Comparison of ENCODE assay signal across 8 cellular contexts in genomic region chr2:10331033-10331701, GRCh38. TPM values are rescaled to one million over a fixed set of nuclear protein-coding genes. Genes with fewer than 3 reads are reported as not detected.
DNase-seq lines count a peak whose midpoint lies in the region; ATAC-seq and TF ChIP-seq lines count a peak whose summit lies in the region.

No MANE protein-coding gene starts in this region.

- H3K27me3 ChIP-seq in mononuclear cell (ENCODE audit: insufficient read depth, low read length) (no peaks in the 10 kb centered on the region), prostate gland (replicated peaks; ENCODE audit: insufficient read depth) (no peaks in the 10 kb centered on the region)

- intact Hi-C loops in prostate gland (cut with DNase I), result no loop called here

- DNase-seq in T-helper 2 cell treated with Interferon-gamma antibody and Interleukin-4, amounts not matched to agents 5 μg/mL and 100 μg/mL, for 36 hours (ENCODE audit: low spot score), result peak; percentile 83
- DNase-seq in amniotic epithelial cell (ENCODE audit: low read depth) (peak; percentile 21), prostate gland (ENCODE audit: low spot score) (no peak), NCI-H526 (lab: John Stamatoyannopoulos, UW) (no peak)
- DNase-seq in stimulated activated naive B cell treated with anti-CD40 and anti-IgM and Interleukin-4, amounts not matched to agents 10 μg/mL and 1 μg/mL and 100 μg/mL, for 72 hours, result peak; percentile 24

- peaks cover 67% of the 10 kb centered on the region for H3K4me1 Mint-ChIP-seq in T-helper 2 cell treated with Interferon-gamma antibody and Interleukin-4, amounts not matched to agents 5 μg/mL and 100 μg/mL, for 36 hours (ENCODE audit: low read depth)
- H3K4me1 Mint-ChIP-seq in stimulated activated naive B cell treated with anti-CD40 and anti-IgM and Interleukin-4, amounts not matched to agents 10 μg/mL and 1 μg/mL and 100 μg/mL, for 72 hours, result peaks cover 66 to 74% of the 10 kb centered on the region in 2 donors

- H3K4me3 Mint-ChIP-seq in T-helper 2 cell treated with Interferon-gamma antibody and Interleukin-4, amounts not matched to agents 5 μg/mL and 100 μg/mL, for 36 hours, result peak overlapping the region; percentile 94
- H3K4me3 Mint-ChIP-seq in stimulated activated naive B cell treated with anti-CD40 and anti-IgM and Interleukin-4, amounts not matched to agents 10 μg/mL and 1 μg/mL and 100 μg/mL, for 72 hours, result peak overlapping the region; percentile 78 to 88

- peak overlapping the region; percentile 82 for H3K27ac Mint-ChIP-seq in T-helper 2 cell treated with Interferon-gamma antibody and Interleukin-4, amounts not matched to agents 5 μg/mL and 100 μg/mL, for 36 hours
- peak overlapping the region; percentile 95 for H3K27ac Mint-ChIP-seq in stimulated activated naive B cell treated with anti-CD40 and anti-IgM and Interleukin-4, amounts not matched to agents 10 μg/mL and 1 μg/mL and 100 μg/mL, for 72 hours

- H3K4me1 ChIP-seq in mononuclear cell (ENCODE audit: insufficient read depth, low read length), result peaks cover 78% of the 10 kb centered on the region
- H3K4me1 ChIP-seq in prostate gland (replicated peaks), result no peaks in the 10 kb centered on the region

- H3K27me3 Mint-ChIP-seq in T-helper 2 cell treated with Interferon-gamma antibody and Interleukin-4, amounts not matched to agents 5 μg/mL and 100 μg/mL, for 36 hours (ENCODE audit: low read depth), result no peaks in the 10 kb centered on the region
- no peaks in the 10 kb centered on the region for H3K27me3 Mint-ChIP-seq in stimulated activated naive B cell treated with anti-CD40 and anti-IgM and Interleukin-4, amounts not matched to agents 10 μg/mL and 1 μg/mL and 100 μg/mL, for 72 hours

- H3K36me3 Mint-ChIP-seq in T-helper 2 cell treated with Interferon-gamma antibody and Interleukin-4, amounts not matched to agents 5 μg/mL and 100 μg/mL, for 36 hours (ENCODE audit: low read depth), result peaks cover 20% of the 10 kb centered on the region
- H3K36me3 Mint-ChIP-seq in stimulated activated naive B cell treated with anti-CD40 and anti-IgM and Interleukin-4, amounts not matched to agents 10 μg/mL and 1 μg/mL and 100 μg/mL, for 72 hours, result peaks cover 8 to 13% of the 10 kb centered on the region in 2 donors

- 73% methylated on average over 33 of the region's 33 CpGs for WGBS in prostate gland

- no peak for TF ChIP-seq CTCF in prostate gland (IDR thresholded peaks at IDR 0.05)

- no peaks in the 10 kb centered on the region for H3K36me3 ChIP-seq in prostate gland

- H3K9me3 ChIP-seq in mononuclear cell (ENCODE audit: low read depth, low read length) (no peaks in the 10 kb centered on the region), prostate gland (no peaks in the 10 kb centered on the region)

- H3K9me3 Mint-ChIP-seq in T-helper 2 cell treated with Interferon-gamma antibody and Interleukin-4, amounts not matched to agents 5 μg/mL and 100 μg/mL, for 36 hours, result peaks cover 8% of the 10 kb centered on the region
- H3K9me3 Mint-ChIP-seq in stimulated activated naive B cell treated with anti-CD40 and anti-IgM and Interleukin-4, amounts not matched to agents 10 μg/mL and 1 μg/mL and 100 μg/mL, for 72 hours, result peaks cover 7% of the 10 kb centered on the region in 2 donors

- no peak for TF ChIP-seq POLR2A in prostate gland (IDR thresholded peaks at IDR 0.05)

- no peak overlapping the region for H3K27ac ChIP-seq in prostate gland

- H3K4me3 ChIP-seq in mononuclear cell (ENCODE audit: low read length), result peak overlapping the region; percentile 27
- H3K4me3 ChIP-seq in prostate gland, result no peak overlapping the region

- ATAC-seq in GM19025 (IDR thresholded peaks at IDR 0.05; ENCODE audit: low read depth, unreplicated experiment) (peak; percentile 77), HG03103 (IDR thresholded peaks at IDR 0.05; ENCODE audit: low read depth, unreplicated experiment) (peak; percentile 41)
- ATAC-seq in stimulated activated naive B cell treated with anti-CD40 and anti-IgM and Interleukin-4, amounts not matched to agents 10 μg/mL and 1 μg/mL and 100 μg/mL, for 72 hours (replicated peaks), result peak; percentile 9 to 15

RNA-seq across cellular contexts. Expression of gene HPCAL1, which starts 28.5 kb away (rescaled TPM):
- total RNA-seq in mononuclear cell (34.7 TPM), prostate gland (100 to 1,000 TPM in 1 of 2 donors, 10 to 100 TPM in 1; 22.5 to 203 TPM)

Comparison
In these comparisons a context has a peak if more than half of its experiments do, and no peak if none do; other contexts are left out.
1. ATAC-seq: peak in every context shown above with its lines; median percentile 77 in GM19025; 41 in HG03103; 12 in stimulated activated naive B cell treated with anti-CD40 and anti-IgM and Interleukin-4, amounts not matched to agents 10 μg/mL and 1 μg/mL and 100 μg/mL, for 72 hours.
2. DNase-seq: peak in T-helper 2 cell treated with Interferon-gamma antibody and Interleukin-4, amounts not matched to agents 5 μg/mL and 100 μg/mL, for 36 hours (single experiment), amniotic epithelial cell (single experiment) and stimulated activated naive B cell treated with anti-CD40 and anti-IgM and Interleukin-4, amounts not matched to agents 10 μg/mL and 1 μg/mL and 100 μg/mL, for 72 hours (single experiment); none in prostate gland (single experiment) and NCI-H526 (0 of 2).